In genomic region chr2:9002637-9003365, GRCh38 we compare ENCODE assay signal across 8 cellular contexts. TPM values are rescaled to one million over a fixed set of nuclear protein-coding genes. Genes with fewer than 3 reads are reported as not detected.
DNase-seq lines count a peak whose midpoint lies in the region; ATAC-seq, FAIRE-seq and TF ChIP-seq lines count a peak whose summit lies in the region.

No MANE protein-coding gene starts in this region.

- no peak for FAIRE-seq in GM19239 (lab: Jason Lieb, UNC)

- no peaks in the 10 kb centered on the region for H3K4me1 ChIP-seq in right cardiac atrium (ENCODE audit: control insufficient read depth, insufficient read depth, low read length)

- 1% methylated on average over 44 of the region's 44 CpGs for WGBS in right cardiac atrium

- peaks cover 10% of the 10 kb centered on the region for H3K27me3 Mint-ChIP-seq in activated naive CD8-positive, alpha-beta T cell treated with anti-CD3 and anti-CD28 coated beads, Interleukin-2, amount 50 U/mL, for 24 hours

- POLR2A ChIA-PET in AG04449 (lab: Yijun Ruan, JAX): interaction anchor here (0.6 to 1.0 kb wide), 5 partner anchors 9 to 1904 kb away, joined by 3 to 5 read pairs (median 3); no protein-coding TSS in a partner anchor

- H3K27ac ChIP-seq in right cardiac atrium (ENCODE audit: low read length): no peak overlapping the region

- H3K27ac Mint-ChIP-seq in activated naive CD8-positive, alpha-beta T cell treated with anti-CD3 and anti-CD28 coated beads, Interleukin-2, amount 50 U/mL, for 24 hours: no peak overlapping the region

- DNase-seq in AG04449 (ENCODE audit: low read depth, low spot score): no peak
- peak; percentile 8 for DNase-seq in GM19239 (ENCODE audit: insufficient read length, low spot score)
- peak; percentile 53 for DNase-seq in NCI-H69 (lab: John Stamatoyannopoulos, UW)
- DNase-seq in activated naive CD8-positive, alpha-beta T cell treated with anti-CD3 and anti-CD28 coated beads, Interleukin-2, amount 50 U/mL, for 24 hours: peak; percentile 9
- DNase-seq in right cardiac atrium: peak; percentile 13 to 64 (median 63)
- peak; percentile 75 for DNase-seq in retina

- H3K27me3 ChIP-seq in right cardiac atrium (ENCODE audit: control insufficient read depth, insufficient read depth): no peaks in the 10 kb centered on the region

- peak overlapping the region; percentile 70 for H3K4me3 ChIP-seq in AG04449 (ENCODE audit: low read depth, low read length)
- H3K4me3 ChIP-seq in right cardiac atrium (ENCODE audit: low read length): peak overlapping the region; percentile 97

- no peak for TF ChIP-seq CTCF in AG04449 (IDR thresholded peaks at IDR 0.05; ENCODE audit: insufficient read depth, low read length, missing control alignments)

- peak overlapping the region; percentile 78 for H3K4me3 Mint-ChIP-seq in activated naive CD8-positive, alpha-beta T cell treated with anti-CD3 and anti-CD28 coated beads, Interleukin-2, amount 50 U/mL, for 24 hours

- H3K9me3 Mint-ChIP-seq in activated naive CD8-positive, alpha-beta T cell treated with anti-CD3 and anti-CD28 coated beads, Interleukin-2, amount 50 U/mL, for 24 hours: no peaks in the 10 kb centered on the region

- H3K4me1 Mint-ChIP-seq in activated naive CD8-positive, alpha-beta T cell treated with anti-CD3 and anti-CD28 coated beads, Interleukin-2, amount 50 U/mL, for 24 hours: peaks cover 15% of the 10 kb centered on the region

- no peaks in the 10 kb centered on the region for H3K36me3 Mint-ChIP-seq in activated naive CD8-positive, alpha-beta T cell treated with anti-CD3 and anti-CD28 coated beads, Interleukin-2, amount 50 U/mL, for 24 hours (ENCODE audit: low read depth)

- intact Hi-C loops in right cardiac atrium (cut with DNase I): no loop called here

- CTCF ChIA-PET in AG04449 (lab: Yijun Ruan, JAX): interaction anchor here (0.8 to 1.6 kb wide), 2 partner anchors 11 to 104 kb away, joined by 3 to 4 read pairs; no protein-coding TSS in a partner anchor

- H3K9me3 ChIP-seq in right cardiac atrium (ENCODE audit: control insufficient read depth, low read length): no peaks in the 10 kb centered on the region

- ATAC-seq in activated naive CD8-positive, alpha-beta T cell treated with anti-CD3 and anti-CD28 coated beads, Interleukin-2, amount 50 U/mL, for 24 hours: no peak
- ATAC-seq in right cardiac atrium: peak in 1 of 2 donors; percentile 17
- no peak for ATAC-seq in GM21515 (IDR thresholded peaks at IDR 0.05; ENCODE audit: unreplicated experiment)
- ATAC-seq in HG03469 (IDR thresholded peaks at IDR 0.05; ENCODE audit: unreplicated experiment): no peak

RNA-seq across cellular contexts. Expression of gene MBOAT2, which starts 0.7 kb away (rescaled TPM):
- total RNA-seq in right cardiac atrium: 10 to 100 TPM in 1 of 4 donors, 1 to 10 TPM in 3; 8.4 to 11.0 (median 8.9) TPM
- polyA plus RNA-seq in right cardiac atrium: 4.5 TPM
